In genomic region chr18:77047803-77048419, GRCh38 we compare ENCODE assay signal across 19 cellular contexts.
A peak's percentile ranks its signal among the peaks of the same experiment; 100 is the strongest.
DNase-seq lines count a peak whose midpoint lies in the region; ATAC-seq, FAIRE-seq and TF ChIP-seq lines count a peak whose summit lies in the region.
"Had no signal": no experiment of that assay in that cellular context is flagged by ENCODE, and none has a peak within 500 bp of the region (broad histone marks: within the 10 kb centered on the region; RNA-seq: fewer than 3 reads in every experiment).

No MANE protein-coding gene starts in this region.

- no peaks in the 10 kb centered on the region for H3K9me3 ChIP-seq in OCI-LY7 (ENCODE audit: low read length)

- FAIRE-seq in bronchial epithelial cell (lab: Jason Lieb, UNC), result peak; percentile 50
- FAIRE-seq: A204.1 had no signal

- H3K36me3 ChIP-seq in OCI-LY7 (ENCODE audit: insufficient read depth, low read length), result no peaks in the 10 kb centered on the region
- H3K36me3 ChIP-seq in bronchial epithelial cell (ENCODE audit: control insufficient read depth, insufficient read depth, low read length), result peaks cover 2% of the 10 kb centered on the region

- in situ Hi-C loops in ACHN (cut with HindIII; ENCODE audit: low pct_ligation_motif_present, low pct_unique_long_range_greater_than_20kb, low sequenced_read_pairs), result no loop called here

- POLR2A ChIA-PET in activated CD4-positive, alpha-beta T cell treated with anti-CD3 and anti-CD28 coated beads, Interleukin-2, amount 10 ng/mL, durations not matched to agents 7 days and 5 days (lab: Charles Lee), result no interaction called here
- POLR2A ChIA-PET in OCI-LY7 (lab: Charles Lee), result no interaction called here

- peaks cover 18% of the 10 kb centered on the region for H3K4me1 Mint-ChIP-seq in activated CD4-positive, alpha-beta T cell treated with anti-CD3 and anti-CD28 coated beads, Interleukin-2, amount 10 ng/mL, durations not matched to agents 24 days and 14 days
- H3K4me1 Mint-ChIP-seq in activated CD4-positive, alpha-beta T cell treated with anti-CD3 and anti-CD28 coated beads, Interleukin-2, amount 10 ng/mL, durations not matched to agents 7 days and 5 days, result peaks cover 43% of the 10 kb centered on the region

- TF ChIP-seq CTCF in OCI-LY7 (conservative IDR thresholded peaks at IDR 0.05; ENCODE audit: low read length), result no peak
- no peak for TF ChIP-seq CTCF in bronchial epithelial cell (IDR thresholded peaks at IDR 0.05; ENCODE audit: insufficient read depth, low read length, severe bottlenecking)

- H3K27ac Mint-ChIP-seq in activated CD4-positive, alpha-beta T cell treated with anti-CD3 and anti-CD28 coated beads, Interleukin-2, amount 10 ng/mL, durations not matched to agents 24 days and 14 days, result peak overlapping the region; percentile 31
- H3K27ac Mint-ChIP-seq in activated CD4-positive, alpha-beta T cell treated with anti-CD3 and anti-CD28 coated beads, Interleukin-2, amount 10 ng/mL, durations not matched to agents 7 days and 5 days, result no peak overlapping the region
- H3K27ac Mint-ChIP-seq: nephron progenitor cell had no signal

- DNase-seq in activated CD4-positive, alpha-beta T cell treated with anti-CD3 and anti-CD28 coated beads, Interleukin-2, amount 10 ng/mL, durations not matched to agents 24 days and 14 days, result no peak
- DNase-seq in activated CD4-positive, alpha-beta T cell treated with anti-CD3 and anti-CD28 coated beads, Interleukin-2, amount 10 ng/mL, durations not matched to agents 7 days and 5 days, result no peak
- DNase-seq in OCI-LY7 (ENCODE audit: low spot score) (peak; percentile 26), bronchial epithelial cell (ENCODE audit: low read depth) (no peak), posterior vena cava (ENCODE audit: low spot score) (peak; percentile 32), ACHN (no peak), cortex of kidney (lab: John Stamatoyannopoulos, UW) (no peak)
- DNase-seq: activated CD4-positive, CD25-positive, alpha-beta regulatory T cell; activated effector memory CD4-positive, alpha-beta T cell treated with Interleukin-2 at 50 U/mL for 16 hours; aorta; GDM1; MM.1S; NCI-H146; NCI-H774; nephron progenitor cell; T-helper 9 cell had no signal

- no peaks in the 10 kb centered on the region for H3K27me3 ChIP-seq in bronchial epithelial cell (ENCODE audit: control insufficient read depth, insufficient read depth, low read length)
- H3K27me3 ChIP-seq: BLaER1 had no signal

- H3K27me3 Mint-ChIP-seq in activated CD4-positive, alpha-beta T cell treated with anti-CD3 and anti-CD28 coated beads, Interleukin-2, amount 10 ng/mL, durations not matched to agents 24 days and 14 days, result no peaks in the 10 kb centered on the region
- H3K27me3 Mint-ChIP-seq in activated CD4-positive, alpha-beta T cell treated with anti-CD3 and anti-CD28 coated beads, Interleukin-2, amount 10 ng/mL, durations not matched to agents 7 days and 5 days, result no peaks in the 10 kb centered on the region

- no peak overlapping the region for H3K4me3 Mint-ChIP-seq in activated CD4-positive, alpha-beta T cell treated with anti-CD3 and anti-CD28 coated beads, Interleukin-2, amount 10 ng/mL, durations not matched to agents 24 days and 14 days
- no peak overlapping the region for H3K4me3 Mint-ChIP-seq in activated CD4-positive, alpha-beta T cell treated with anti-CD3 and anti-CD28 coated beads, Interleukin-2, amount 10 ng/mL, durations not matched to agents 7 days and 5 days
- H3K4me3 Mint-ChIP-seq: nephron progenitor cell had no signal

- peaks cover 71% of the 10 kb centered on the region for H3K4me1 ChIP-seq in OCI-LY7 (ENCODE audit: insufficient read depth, low read length, poor library complexity, severe bottlenecking)

- no peaks in the 10 kb centered on the region for H3K9me2 ChIP-seq in OCI-LY7 (ENCODE audit: insufficient read depth, low read length)

- peaks cover 39% of the 10 kb centered on the region for H3K36me3 Mint-ChIP-seq in activated CD4-positive, alpha-beta T cell treated with anti-CD3 and anti-CD28 coated beads, Interleukin-2, amount 10 ng/mL, durations not matched to agents 24 days and 14 days (ENCODE audit: low read depth)
- H3K36me3 Mint-ChIP-seq in activated CD4-positive, alpha-beta T cell treated with anti-CD3 and anti-CD28 coated beads, Interleukin-2, amount 10 ng/mL, durations not matched to agents 7 days and 5 days (ENCODE audit: low read depth), result peaks cover 59% of the 10 kb centered on the region

- peak overlapping the region; percentile 53 for H3K4me2 ChIP-seq in OCI-LY7 (ENCODE audit: low read length)
- H3K4me2 ChIP-seq: BLaER1 had no signal

- H2AFZ ChIP-seq in OCI-LY7 (ENCODE audit: low read length), result no peak overlapping the region

- no peaks in the 10 kb centered on the region for H3K9me3 Mint-ChIP-seq in activated CD4-positive, alpha-beta T cell treated with anti-CD3 and anti-CD28 coated beads, Interleukin-2, amount 10 ng/mL, durations not matched to agents 24 days and 14 days
- H3K9me3 Mint-ChIP-seq in activated CD4-positive, alpha-beta T cell treated with anti-CD3 and anti-CD28 coated beads, Interleukin-2, amount 10 ng/mL, durations not matched to agents 7 days and 5 days, result peaks cover 5% of the 10 kb centered on the region
- H3K9me3 Mint-ChIP-seq: nephron progenitor cell had no signal

- H3K27ac ChIP-seq in OCI-LY7 (ENCODE audit: low read depth, low read length, poor library complexity, severe bottlenecking), result peak overlapping the region; percentile 16
- H3K27ac ChIP-seq: BLaER1 had no signal

- H3K4me3 ChIP-seq in OCI-LY7 (ENCODE audit: low read depth, low read length, poor library complexity, severe bottlenecking) (no peak overlapping the region), bronchial epithelial cell (ENCODE audit: low read depth, low read length) (no peak overlapping the region)
- H3K4me3 ChIP-seq: BLaER1 had no signal

- intact Hi-C loops in activated CD4-positive, alpha-beta T cell treated with anti-CD3 and anti-CD28 coated beads, Interleukin-2, amount 10 ng/mL, durations not matched to agents 24 days and 14 days (cut with micrococcal nuclease), result no loop called here
- intact Hi-C loops in OCI-LY7 (cut with micrococcal nuclease; ENCODE audit: unreplicated experiment) (no loop called here), posterior vena cava (cut with DNase I) (loop anchor here in 1 of 2 donors (5.0 kb wide), 1 partner anchor 396 kb away; no protein-coding TSS in a partner anchor)

- H3K79me2 ChIP-seq in OCI-LY7 (ENCODE audit: insufficient read depth, low read depth, low read length), result no peaks in the 10 kb centered on the region

- no peaks in the 10 kb centered on the region for H4K20me1 ChIP-seq in OCI-LY7 (ENCODE audit: insufficient read depth, low read length)

- no peak for ATAC-seq in HG02970 (IDR thresholded peaks at IDR 0.05; ENCODE audit: low FRiP score, unreplicated experiment)

- no TSS peak for BruUV-seq in OCI-LY7 (replicated peaks; lab: Mats Ljungman, UMichigan)

- CTCF ChIA-PET in activated CD4-positive, alpha-beta T cell treated with anti-CD3 and anti-CD28 coated beads, Interleukin-2, amount 10 ng/mL, durations not matched to agents 7 days and 5 days (lab: Charles Lee), result no interaction called here
- CTCF ChIA-PET in OCI-LY7 (lab: Charles Lee; ENCODE audit: unreplicated experiment), result no interaction called here

Comparison
In these comparisons a context has a peak if more than half of its experiments do, and no peak if none do; other contexts are left out.
1. DNase-seq: peak in OCI-LY7 (single experiment) and posterior vena cava (single experiment); none in activated CD4-positive, alpha-beta T cell treated with anti-CD3 and anti-CD28 coated beads, Interleukin-2, amount 10 ng/mL, durations not matched to agents 24 days and 14 days (single experiment), activated CD4-positive, alpha-beta T cell treated with anti-CD3 and anti-CD28 coated beads, Interleukin-2, amount 10 ng/mL, durations not matched to agents 7 days and 5 days (single experiment), bronchial epithelial cell (single experiment), ACHN (single experiment) and cortex of kidney (single experiment).